Comparison of ENCODE assay signal across 8 cellular contexts in the genomic region with DNA sequence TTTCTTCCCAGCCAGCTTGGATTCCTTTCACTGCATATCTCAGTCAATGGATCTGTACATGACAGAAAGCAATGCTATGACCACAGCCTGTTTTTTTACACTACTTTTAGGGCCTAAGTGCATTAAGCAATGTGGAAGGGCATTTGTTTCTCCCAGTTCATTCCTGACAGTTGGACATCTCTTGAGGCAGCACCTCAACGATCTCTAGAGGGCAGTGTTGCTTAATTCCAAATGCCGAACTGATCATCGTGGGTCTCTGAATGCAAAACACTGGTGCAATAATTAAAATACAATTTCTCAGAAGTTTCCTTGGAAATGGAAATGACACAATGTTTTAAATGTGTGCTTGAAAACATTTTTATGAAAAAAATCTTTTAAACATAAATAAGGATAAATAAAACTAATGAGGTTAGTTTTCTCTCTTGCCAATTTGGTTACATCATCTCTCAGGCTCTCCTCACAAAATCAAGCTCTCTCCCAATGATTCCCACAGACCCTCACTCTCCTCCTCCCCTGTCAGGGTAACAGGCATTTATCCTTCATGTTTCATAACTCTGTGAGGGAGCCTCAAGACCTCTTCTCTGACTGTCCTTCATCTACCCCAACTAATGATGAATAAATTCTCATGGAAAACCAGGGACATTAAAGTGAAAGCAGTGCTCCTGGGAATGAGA.
DNase-seq lines count a peak whose midpoint lies in the region; ATAC-seq and TF ChIP-seq lines count a peak whose summit lies in the region.

No MANE protein-coding gene starts in this region.

- DNase-seq in AG08396 (ENCODE audit: low spot score) (peak; percentile 62), NCI-H2107 (lab: John Stamatoyannopoulos, UW) (peak; percentile 45), fibroblast of peridontal ligament (ENCODE audit: extremely low read depth) (peak; percentile 82), DMS79 treated with DMSO at 0.1 percent for 48 hours (lab: John Stamatoyannopoulos, UW) (no peak)
- peak; percentile 80 for DNase-seq in activated CD4-positive, alpha-beta T cell treated with anti-CD3 and anti-CD28 coated beads, Interleukin-2, amount 10 ng/mL, durations not matched to agents 24 days and 14 days
- DNase-seq in naive thymus-derived CD8-positive, alpha-beta T cell: peak in 6 of 10 donors; percentile 8 to 54 (median 34)

- no peak overlapping the region for H3K4me3 Mint-ChIP-seq in activated CD4-positive, alpha-beta T cell treated with anti-CD3 and anti-CD28 coated beads, Interleukin-2, amount 10 ng/mL, durations not matched to agents 24 days and 14 days
- H3K4me3 Mint-ChIP-seq in naive thymus-derived CD8-positive, alpha-beta T cell: no peak overlapping the region

- peaks cover 9% of the 10 kb centered on the region for H3K4me1 Mint-ChIP-seq in activated CD4-positive, alpha-beta T cell treated with anti-CD3 and anti-CD28 coated beads, Interleukin-2, amount 10 ng/mL, durations not matched to agents 24 days and 14 days
- H3K4me1 Mint-ChIP-seq in naive thymus-derived CD8-positive, alpha-beta T cell: peaks cover 2 to 6% (median 2%) of the 10 kb centered on the region in 4 donors

- no peaks in the 10 kb centered on the region for H3K36me3 Mint-ChIP-seq in activated CD4-positive, alpha-beta T cell treated with anti-CD3 and anti-CD28 coated beads, Interleukin-2, amount 10 ng/mL, durations not matched to agents 24 days and 14 days (ENCODE audit: low read depth)
- H3K36me3 Mint-ChIP-seq in naive thymus-derived CD8-positive, alpha-beta T cell: no peaks in the 10 kb centered on the region

- intact Hi-C loops in activated CD4-positive, alpha-beta T cell treated with anti-CD3 and anti-CD28 coated beads, Interleukin-2, amount 10 ng/mL, durations not matched to agents 24 days and 14 days (cut with micrococcal nuclease): loop anchor here (1.0 to 10.0 kb wide), 4 partner anchors 193 to 1091 kb away; a partner anchor contains a TSS

- POLR2A ChIA-PET in naive thymus-derived CD8-positive, alpha-beta T cell (lab: Charles Lee): no interaction called here

- no peak overlapping the region for H3K27ac Mint-ChIP-seq in activated CD4-positive, alpha-beta T cell treated with anti-CD3 and anti-CD28 coated beads, Interleukin-2, amount 10 ng/mL, durations not matched to agents 24 days and 14 days
- H3K27ac Mint-ChIP-seq in naive thymus-derived CD8-positive, alpha-beta T cell: no peak overlapping the region

- H3K27me3 Mint-ChIP-seq in activated CD4-positive, alpha-beta T cell treated with anti-CD3 and anti-CD28 coated beads, Interleukin-2, amount 10 ng/mL, durations not matched to agents 24 days and 14 days: peaks cover 3% of the 10 kb centered on the region
- H3K27me3 Mint-ChIP-seq in naive thymus-derived CD8-positive, alpha-beta T cell: peaks cover 0 to 3% (median 0%) of the 10 kb centered on the region in 5 donors

- ATAC-seq in HG02763 (IDR thresholded peaks at IDR 0.05; ENCODE audit: unreplicated experiment): peak; percentile 74
- peak; percentile 49 to 55 for ATAC-seq in naive thymus-derived CD8-positive, alpha-beta T cell

- no peaks in the 10 kb centered on the region for H3K9me3 Mint-ChIP-seq in activated CD4-positive, alpha-beta T cell treated with anti-CD3 and anti-CD28 coated beads, Interleukin-2, amount 10 ng/mL, durations not matched to agents 24 days and 14 days
- peaks cover 0 to 10% (median 0%) of the 10 kb centered on the region in 9 donors for H3K9me3 Mint-ChIP-seq in naive thymus-derived CD8-positive, alpha-beta T cell

- peak; percentile 77 for TF ChIP-seq CTCF in GM12873 (IDR thresholded peaks at IDR 0.05; ENCODE audit: insufficient read depth, low read depth, low read length, missing control alignments)
